In the genomic region with DNA sequence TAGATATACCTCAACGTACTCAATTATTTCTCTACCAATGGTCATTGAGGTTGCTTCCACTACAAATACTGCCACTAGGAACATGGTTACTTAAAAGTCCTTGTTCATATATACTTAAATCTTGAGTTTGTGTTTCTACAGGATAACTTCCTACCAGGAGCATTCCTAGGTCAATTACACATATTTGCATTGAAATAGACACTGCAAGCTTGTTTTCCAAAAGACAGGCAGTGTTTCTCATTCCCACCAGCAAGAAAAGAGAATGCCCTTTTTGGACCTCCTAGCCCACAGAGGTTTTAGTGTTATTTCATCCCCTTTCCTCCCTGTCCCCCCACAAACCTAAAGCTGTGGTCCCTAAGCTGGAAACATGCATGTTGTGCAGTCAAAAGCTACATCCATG, we compare ENCODE assay signal across 22 cellular contexts.
DNase-seq lines count a peak whose midpoint lies in the region; ATAC-seq and TF ChIP-seq lines count a peak whose summit lies in the region.
"Had no signal": no experiment of that assay in that cellular context is flagged by ENCODE, and none has a peak within 500 bp of the region (broad histone marks: within the 10 kb centered on the region; RNA-seq: fewer than 3 reads in every experiment).

No MANE protein-coding gene starts in this region.

- TF ChIP-seq CTCF in GM23338 (conservative IDR thresholded peaks at IDR 0.05; ENCODE audit: low read depth in 2 of 2) (no peak), WTC11 (IDR thresholded peaks at IDR 0.05) (no peak), GM20000 (IDR thresholded peaks at IDR 0.05; ENCODE audit: extremely low read depth, missing control alignments) (no peak)
- TF ChIP-seq CTCF in CD4-positive, alpha-beta T cell (IDR thresholded peaks at IDR 0.05): no peak

- no peaks in the 10 kb centered on the region; the same call in 2 of the 3 replicates for H3K9me3 Mint-ChIP-seq in GM23338
- H3K9me3 Mint-ChIP-seq in WTC11: no peaks in the 10 kb centered on the region
- H3K9me3 Mint-ChIP-seq in CD4-positive, alpha-beta T cell: no peaks in the 10 kb centered on the region
- H3K9me3 Mint-ChIP-seq: CD4-positive, CD25-positive, alpha-beta regulatory T cell; CD8-positive, alpha-beta memory T cell; H9 had no signal

- H3K36me3 Mint-ChIP-seq in GM23338 (ENCODE audit: low read depth) (no peaks in the 10 kb centered on the region), WTC11 (no peaks in the 10 kb centered on the region)
- no peaks in the 10 kb centered on the region for H3K36me3 Mint-ChIP-seq in CD4-positive, alpha-beta T cell (ENCODE audit: low read depth)
- H3K36me3 Mint-ChIP-seq: CD4-positive, CD25-positive, alpha-beta regulatory T cell had no signal

- H3K4me3 ChIP-seq in GM23338: peak overlapping the region; percentile 18
- H3K4me3 ChIP-seq in HUES64 (ENCODE audit: low read length): no peak overlapping the region
- H3K4me3 ChIP-seq in iPS-18a (ENCODE audit: low read length): peak overlapping the region; percentile 21
- H3K4me3 ChIP-seq: BLaER1, GM12878 had no signal

- peak overlapping the region; percentile 28 for H3K4me2 ChIP-seq in GM23338
- H3K4me2 ChIP-seq: BLaER1 had no signal

- POLR2A ChIA-PET in WTC11 (lab: Charles Lee): no interaction called here
- POLR2A ChIA-PET in CD4-positive, alpha-beta T cell (lab: Charles Lee): no interaction called here

- no peak overlapping the region for H2AFZ ChIP-seq in GM23338

- H3K79me2 ChIP-seq in GM23338 (replicated peaks; ENCODE audit: insufficient read depth): no peaks in the 10 kb centered on the region

- H3K9me2 ChIP-seq in GM23338 (ENCODE audit: insufficient read depth): peaks cover 12% of the 10 kb centered on the region

- H3K4me1 ChIP-seq in GM23338 (ENCODE audit: insufficient read depth): peaks cover 26% of the 10 kb centered on the region
- H3K4me1 ChIP-seq in HUES64 (ENCODE audit: insufficient read depth, low read length): peaks cover 24% of the 10 kb centered on the region
- peaks cover 26% of the 10 kb centered on the region for H3K4me1 ChIP-seq in iPS-18a (ENCODE audit: control insufficient read depth, low read depth, low read length)

- CTCF ChIA-PET in WTC11 (lab: Charles Lee): no interaction called here
- CTCF ChIA-PET in CD4-positive, alpha-beta T cell (lab: Charles Lee): no interaction called here

- H3K27ac ChIP-seq in GM23338 (ENCODE audit: low read depth) (peak overlapping the region; percentile 81), HUES64 (ENCODE audit: low read depth, low read length) (peak overlapping the region; percentile 68; the same call in 1 of the 2 replicates), iPS-18a (ENCODE audit: low read length) (no peak overlapping the region)
- no peak overlapping the region for H3K27ac ChIP-seq in CD4-positive, alpha-beta T cell (ENCODE audit: low read depth, low read length)
- H3K27ac ChIP-seq: 22Rv1, BLaER1, C4-2B had no signal

- H3K9me3 ChIP-seq in HUES64 (ENCODE audit: insufficient read depth, low read depth, low read length) (no peaks in the 10 kb centered on the region), iPS-18a (ENCODE audit: control insufficient read depth, low read depth, low read length) (no peaks in the 10 kb centered on the region)
- H3K9me3 ChIP-seq in CD4-positive, alpha-beta T cell (ENCODE audit: control insufficient read depth, low read length): no peaks in the 10 kb centered on the region
- H3K9me3 ChIP-seq: BLaER1 had no signal

- DNase-seq in GM23338 (ENCODE audit: low spot score): peak; percentile 28
- DNase-seq in WTC11 (ENCODE audit: low spot score): no peak
- no peak for DNase-seq in GM20000 (ENCODE audit: low spot score)
- DNase-seq in HT-29 (ENCODE audit: low spot score): no peak
- no peak for DNase-seq in CD4-positive, alpha-beta T cell
- DNase-seq: CD4-positive, CD25-positive, alpha-beta regulatory T cell; CD8-positive, alpha-beta memory T cell; DMS 273 treated with DMSO at 0.1 percent for 48 hours; DMS79; EL; GDM1; GOT3; H9 had no signal

- ATAC-seq in GM23338 (peak; percentile 74), WTC11 (peak; percentile 60), HG03442 (IDR thresholded peaks at IDR 0.05; ENCODE audit: unreplicated experiment) (no peak)
- no peak for ATAC-seq in CD4-positive, alpha-beta T cell (ENCODE audit: poor library complexity)
- ATAC-seq: GM12878, HCT116 had no signal

- no CpG with 5 or more reads among the region's 1 CpG for WGBS in HUES64

- H3F3A ChIP-seq in GM23338 (replicated peaks; ENCODE audit: low read depth): no peaks in the 10 kb centered on the region

- H3K4me3 Mint-ChIP-seq in GM23338: peak overlapping the region; percentile 42
- H3K4me3 Mint-ChIP-seq in WTC11: no peak overlapping the region
- H3K4me3 Mint-ChIP-seq in CD4-positive, alpha-beta T cell: no peak overlapping the region
- H3K4me3 Mint-ChIP-seq: B cell; CD4-positive, CD25-positive, alpha-beta regulatory T cell; CD8-positive, alpha-beta memory T cell; H9 had no signal

- intact Hi-C loops in CD4-positive, alpha-beta T cell (cut with DNase I, micrococcal nuclease): no loop called here

- H3K4me1 Mint-ChIP-seq in GM23338 (peaks cover 30% of the 10 kb centered on the region), WTC11 (peaks cover 28% of the 10 kb centered on the region)
- no peaks in the 10 kb centered on the region for H3K4me1 Mint-ChIP-seq in CD4-positive, alpha-beta T cell (ENCODE audit: low read depth)
- H3K4me1 Mint-ChIP-seq: B cell; CD4-positive, CD25-positive, alpha-beta regulatory T cell; CD8-positive, alpha-beta memory T cell had no signal

- no peaks in the 10 kb centered on the region for H4K20me1 ChIP-seq in GM23338 (replicated peaks; ENCODE audit: insufficient read depth)
- H4K20me1 ChIP-seq: BLaER1 had no signal

- no peaks in the 10 kb centered on the region for H3K27me3 ChIP-seq in GM23338 (ENCODE audit: insufficient read depth)
- no peaks in the 10 kb centered on the region for H3K27me3 ChIP-seq in HUES64 (ENCODE audit: insufficient read depth, low read length)
- no peaks in the 10 kb centered on the region for H3K27me3 ChIP-seq in iPS-18a (ENCODE audit: control insufficient read depth, insufficient read depth, low read length)
- H3K27me3 ChIP-seq in CD4-positive, alpha-beta T cell (ENCODE audit: control insufficient read depth, insufficient read depth, low read length): no peaks in the 10 kb centered on the region
- H3K27me3 ChIP-seq: BLaER1 had no signal

- H3K36me3 ChIP-seq in GM23338 (ENCODE audit: insufficient read depth): no peaks in the 10 kb centered on the region
- no peaks in the 10 kb centered on the region for H3K36me3 ChIP-seq in HUES64 (ENCODE audit: insufficient read depth, low read length)
- no peaks in the 10 kb centered on the region for H3K36me3 ChIP-seq in iPS-18a (ENCODE audit: control insufficient read depth, low read depth, low read length)
- H3K36me3 ChIP-seq: BLaER1 had no signal

- H3K9ac ChIP-seq in HUES64 (ENCODE audit: low read depth, low read length) (no peak overlapping the region; the same call in 1 of the 2 replicates), iPS-18a (ENCODE audit: low read length) (no peak overlapping the region)
- H3K9ac ChIP-seq: BLaER1 had no signal

- H3K27ac Mint-ChIP-seq in GM23338 (peak overlapping the region; percentile 87), WTC11 (peak overlapping the region; percentile 41)
- H3K27ac Mint-ChIP-seq in CD4-positive, alpha-beta T cell: no peak overlapping the region
- H3K27ac Mint-ChIP-seq: B cell; CD4-positive, CD25-positive, alpha-beta regulatory T cell; H9 had no signal

- H3K27me3 Mint-ChIP-seq in GM23338 (ENCODE audit: insufficient read depth, low read depth, poor library complexity) (no peaks in the 10 kb centered on the region), WTC11 (ENCODE audit: low read depth) (no peaks in the 10 kb centered on the region; the same call in 1 of the 2 replicates)
- peaks cover 33% of the 10 kb centered on the region for H3K27me3 Mint-ChIP-seq in CD4-positive, alpha-beta T cell

TF ChIP-seq in GM23338, 12 proteins besides CTCF, POLR2A, EP300 and RAD21:
- TF ChIP-seq NANOG (IDR thresholded peaks at IDR 0.05; ENCODE audit: borderline replicate concordance) (0 out of 2 replicates have a peak, but pooled peaks have one; percentile 12), EZH2 (IDR thresholded peaks at IDR 0.05; ENCODE audit: low read depth, unreplicated experiment) (no peak)

TF ChIP-seq in WTC11, 78 proteins besides CTCF, POLR2A, EP300 and RAD21 (continues in another document):
- TF ChIP-seq, protein P1, sequence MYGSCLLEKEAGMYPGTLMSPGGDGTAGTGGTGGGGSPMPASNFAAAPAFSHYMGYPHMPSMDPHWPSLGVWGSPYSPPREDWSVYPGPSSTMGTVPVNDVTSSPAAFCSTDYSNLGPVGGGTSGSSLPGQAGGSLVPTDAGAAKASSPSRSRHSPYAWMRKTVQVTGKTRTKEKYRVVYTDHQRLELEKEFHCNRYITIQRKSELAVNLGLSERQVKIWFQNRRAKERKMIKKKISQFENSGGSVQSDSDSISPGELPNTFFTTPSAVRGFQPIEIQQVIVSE (CRISPR knock-in tag; IDR thresholded peaks at IDR 0.05; ENCODE audit: borderline replicate concordance): no peak
- TF ChIP-seq ZNF263 (CRISPR knock-in tag; IDR thresholded peaks at IDR 0.05; ENCODE audit: low read depth) (no peak), TEAD1 (CRISPR knock-in tag; IDR thresholded peaks at IDR 0.05) (no peak), PRRX2 (CRISPR knock-in tag; IDR thresholded peaks at IDR 0.05) (no peak), SMAD3 (CRISPR knock-in tag; IDR thresholded peaks at IDR 0.05; ENCODE audit: borderline replicate concordance) (no peak), TEAD4 (CRISPR knock-in tag; IDR thresholded peaks at IDR 0.05) (no peak), NR1H2 (CRISPR knock-in tag; IDR thresholded peaks at IDR 0.05) (no peak), HMGA2 (CRISPR knock-in tag; IDR thresholded peaks at IDR 0.05) (no peak), FOXP1 (CRISPR knock-in tag; IDR thresholded peaks at IDR 0.05; ENCODE audit: borderline replicate concordance) (no peak)
- TF ChIP-seq, protein P2, sequence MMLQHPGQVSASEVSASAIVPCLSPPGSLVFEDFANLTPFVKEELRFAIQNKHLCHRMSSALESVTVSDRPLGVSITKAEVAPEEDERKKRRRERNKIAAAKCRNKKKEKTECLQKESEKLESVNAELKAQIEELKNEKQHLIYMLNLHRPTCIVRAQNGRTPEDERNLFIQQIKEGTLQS (CRISPR knock-in tag; conservative IDR thresholded peaks at IDR 0.05): no peak
- TF ChIP-seq, protein P3, sequence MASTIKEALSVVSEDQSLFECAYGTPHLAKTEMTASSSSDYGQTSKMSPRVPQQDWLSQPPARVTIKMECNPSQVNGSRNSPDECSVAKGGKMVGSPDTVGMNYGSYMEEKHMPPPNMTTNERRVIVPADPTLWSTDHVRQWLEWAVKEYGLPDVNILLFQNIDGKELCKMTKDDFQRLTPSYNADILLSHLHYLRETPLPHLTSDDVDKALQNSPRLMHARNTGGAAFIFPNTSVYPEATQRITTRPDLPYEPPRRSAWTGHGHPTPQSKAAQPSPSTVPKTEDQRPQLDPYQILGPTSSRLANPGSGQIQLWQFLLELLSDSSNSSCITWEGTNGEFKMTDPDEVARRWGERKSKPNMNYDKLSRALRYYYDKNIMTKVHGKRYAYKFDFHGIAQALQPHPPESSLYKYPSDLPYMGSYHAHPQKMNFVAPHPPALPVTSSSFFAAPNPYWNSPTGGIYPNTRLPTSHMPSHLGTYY (CRISPR knock-in tag; IDR thresholded peaks at IDR 0.05): no peak

Comparison
In these comparisons a context has a peak if more than half of its experiments do, and no peak if none do; other contexts are left out.
1. ATAC-seq: peak in GM23338 (single experiment) and WTC11 (single experiment); none in CD4-positive, alpha-beta T cell (single experiment) and HG03442 (single experiment).
2. H3K27ac ChIP-seq: peak in GM23338 (single experiment) and HUES64 (single experiment); none in iPS-18a (single experiment) and CD4-positive, alpha-beta T cell (single experiment).